1 cellular context compared by ENCODE assay signal in genomic region chr16:56931769-56932587, GRCh38.
TF ChIP-seq lines count a peak whose summit lies in the region.

Gene HERPUD1, plus strand, starts transcription at chr16:56932142. Its CDS starts 103 bp downstream, at chr16:56932245.

TF ChIP-seq in A549, 52 proteins besides CTCF, POLR2A, EP300 and RAD21 (continued from another document):
- peak; percentile 96 to 99 for TF ChIP-seq JUN (IDR thresholded peaks at IDR 0.05)
- no peak for TF ChIP-seq TP53 (CRISPR knock-in tag; IDR thresholded peaks at IDR 0.05)
- TF ChIP-seq CBX8 (IDR thresholded peaks at IDR 0.05), result no peak
- TF ChIP-seq HMGXB4 (CRISPR knock-in tag; IDR thresholded peaks at IDR 0.05; ENCODE audit: borderline replicate concordance), result no peak
- peak; percentile 93 for TF ChIP-seq USF2 (IDR thresholded peaks at IDR 0.05)
- TF ChIP-seq SREBF2 (IDR thresholded peaks at IDR 0.05), result no peak
- TF ChIP-seq ZFP36 (IDR thresholded peaks at IDR 0.05; ENCODE audit: borderline replicate concordance, partially characterized antibody), result no peak
- no peak for TF ChIP-seq NPAS2 (CRISPR knock-in tag; IDR thresholded peaks at IDR 0.05; ENCODE audit: borderline replicate concordance)
- peak; percentile 59; the same call in 1 of the 2 replicates for TF ChIP-seq PBX3 (IDR thresholded peaks at IDR 0.05)
- TF ChIP-seq HDAC2 (IDR thresholded peaks at IDR 0.05), result 0 out of 2 replicates have a peak, but pooled peaks have one; percentile 39
- TF ChIP-seq RARB (CRISPR knock-in tag; IDR thresholded peaks at IDR 0.05), result no peak
- TF ChIP-seq FOSL2 (IDR thresholded peaks at IDR 0.05), result no peak
- peak; percentile 71 for TF ChIP-seq FOSL2 (CRISPR knock-in tag; IDR thresholded peaks at IDR 0.05)
- TF ChIP-seq POLR2AphosphoS2 (conservative IDR thresholded peaks at IDR 0.05; ENCODE audit: low read length), result no peak
- peak; percentile 99 for TF ChIP-seq MAX (IDR thresholded peaks at IDR 0.05)
- TF ChIP-seq SMC3 (IDR thresholded peaks at IDR 0.05), result no peak
- peak; percentile 86 for TF ChIP-seq PHF8 (IDR thresholded peaks at IDR 0.05; ENCODE audit: borderline replicate concordance, low read depth)
- TF ChIP-seq MAZ (IDR thresholded peaks at IDR 0.05; ENCODE audit: borderline replicate concordance, low read depth, low read length), result no peak
- TF ChIP-seq FOXS1 (CRISPR knock-in tag; IDR thresholded peaks at IDR 0.05), result no peak
- TF ChIP-seq BCL3 (IDR thresholded peaks at IDR 0.05), result peak; percentile 98; the same call in 2 of the 3 replicates
- TF ChIP-seq HEYL (CRISPR knock-in tag; IDR thresholded peaks at IDR 0.05), result no peak
- no peak for TF ChIP-seq EHF (CRISPR knock-in tag; IDR thresholded peaks at IDR 0.05)
- TF ChIP-seq JUNB (IDR thresholded peaks at IDR 0.05), result no peak
- no peak for TF ChIP-seq EHMT2 (IDR thresholded peaks at IDR 0.05; ENCODE audit: low read depth)
- no peak for TF ChIP-seq CHD2 (IDR thresholded peaks at IDR 0.05; ENCODE audit: low read length, partially characterized antibody)
- TF ChIP-seq NFE2L2 (conservative IDR thresholded peaks at IDR 0.05; ENCODE audit: low read length), result no peak
